In the genomic region with DNA sequence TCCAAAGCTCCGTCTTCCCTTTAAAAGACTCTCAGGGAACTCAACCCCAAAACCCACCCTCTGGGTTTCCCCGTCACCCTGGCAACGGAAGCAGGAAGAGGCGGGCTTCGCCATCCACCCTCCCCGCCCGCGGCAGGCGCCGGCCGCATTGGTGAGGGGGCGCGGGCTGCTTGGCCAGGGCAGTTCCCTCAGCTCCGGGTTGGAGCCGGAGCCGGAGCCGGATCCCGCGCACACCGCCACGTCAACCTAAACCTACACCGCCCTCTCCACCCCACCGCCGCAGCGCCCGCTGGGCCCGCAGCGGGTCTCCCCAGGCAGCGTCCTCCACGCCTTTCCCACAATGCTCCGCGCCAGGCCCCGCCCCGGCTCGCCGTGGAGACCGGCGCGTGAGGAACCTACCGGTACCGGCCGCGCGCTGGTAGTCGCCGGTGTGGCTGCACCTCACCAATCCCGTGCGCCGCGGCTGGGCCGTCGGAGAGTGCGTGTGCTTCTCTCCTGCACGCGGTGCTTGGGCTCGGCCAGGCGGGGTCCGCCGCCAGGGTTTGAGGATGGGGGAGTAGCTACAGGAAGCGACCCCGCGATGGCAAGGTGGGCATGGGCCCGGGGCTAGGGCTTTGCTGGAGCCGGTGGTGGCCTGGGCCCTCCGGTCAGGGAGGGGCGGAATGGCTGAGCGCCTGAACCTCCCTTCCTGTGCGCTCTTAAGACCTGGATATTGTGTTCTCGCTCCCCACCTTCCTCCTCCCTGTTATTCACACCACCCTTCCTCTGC, we compare ENCODE assay signal across 1 cellular context.
TF ChIP-seq lines count a peak whose summit lies in the region.

A gene with protein sequence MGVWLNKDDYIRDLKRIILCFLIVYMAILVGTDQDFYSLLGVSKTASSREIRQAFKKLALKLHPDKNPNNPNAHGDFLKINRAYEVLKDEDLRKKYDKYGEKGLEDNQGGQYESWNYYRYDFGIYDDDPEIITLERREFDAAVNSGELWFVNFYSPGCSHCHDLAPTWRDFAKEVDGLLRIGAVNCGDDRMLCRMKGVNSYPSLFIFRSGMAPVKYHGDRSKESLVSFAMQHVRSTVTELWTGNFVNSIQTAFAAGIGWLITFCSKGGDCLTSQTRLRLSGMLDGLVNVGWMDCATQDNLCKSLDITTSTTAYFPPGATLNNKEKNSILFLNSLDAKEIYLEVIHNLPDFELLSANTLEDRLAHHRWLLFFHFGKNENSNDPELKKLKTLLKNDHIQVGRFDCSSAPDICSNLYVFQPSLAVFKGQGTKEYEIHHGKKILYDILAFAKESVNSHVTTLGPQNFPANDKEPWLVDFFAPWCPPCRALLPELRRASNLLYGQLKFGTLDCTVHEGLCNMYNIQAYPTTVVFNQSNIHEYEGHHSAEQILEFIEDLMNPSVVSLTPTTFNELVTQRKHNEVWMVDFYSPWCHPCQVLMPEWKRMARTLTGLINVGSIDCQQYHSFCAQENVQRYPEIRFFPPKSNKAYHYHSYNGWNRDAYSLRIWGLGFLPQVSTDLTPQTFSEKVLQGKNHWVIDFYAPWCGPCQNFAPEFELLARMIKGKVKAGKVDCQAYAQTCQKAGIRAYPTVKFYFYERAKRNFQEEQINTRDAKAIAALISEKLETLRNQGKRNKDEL (plus strand): TSS at position 362 of the 769 bp plus-strand sequence. CDS start 1,830 bp downstream, outside the sequence.

TF ChIP-seq in HepG2, 621 proteins besides CTCF, POLR2A, EP300 and RAD21 (continued from another document and continues in another):
- TF ChIP-seq JARID2 (CRISPR knock-in tag; IDR thresholded peaks at IDR 0.05; ENCODE audit: insufficient replicate concordance) (peak; percentile 60), ZNF337 (CRISPR knock-in tag; IDR thresholded peaks at IDR 0.05; ENCODE audit: borderline replicate concordance, low read depth) (no peak), ELF3 (CRISPR knock-in tag; IDR thresholded peaks at IDR 0.05) (peak; percentile 75; the same call in 1 of the 2 replicates), POLR2G (IDR thresholded peaks at IDR 0.05; ENCODE audit: low read depth, low read length) (peak; percentile 95), ZNF296 (CRISPR knock-in tag; conservative IDR thresholded peaks at IDR 0.05) (no peak), CEBPG (CRISPR knock-in tag; IDR thresholded peaks at IDR 0.05) (peak; percentile 40; the same call in 1 of the 2 replicates), PAWR (CRISPR knock-in tag; IDR thresholded peaks at IDR 0.05; ENCODE audit: borderline replicate concordance) (no peak), ZSCAN31 (CRISPR knock-in tag; IDR thresholded peaks at IDR 0.05; ENCODE audit: low read depth) (peak; percentile 79), STAG1 (CRISPR knock-in tag; IDR thresholded peaks at IDR 0.05) (no peak; the same call in 1 of the 2 replicates), BCL6 (CRISPR knock-in tag; IDR thresholded peaks at IDR 0.05) (peak; percentile 75), ZNF256 (CRISPR knock-in tag; conservative IDR thresholded peaks at IDR 0.05) (peak; percentile 85), GFI1 (CRISPR knock-in tag; IDR thresholded peaks at IDR 0.05; ENCODE audit: borderline replicate concordance) (peak; percentile 63; the same call in 1 of the 2 replicates), POLR2AphosphoS5 (IDR thresholded peaks at IDR 0.05; ENCODE audit: low read depth, low read length) (peak; percentile 83), JDP2 (CRISPR knock-in tag; IDR thresholded peaks at IDR 0.05; ENCODE audit: borderline replicate concordance) (no peak), POGZ (CRISPR knock-in tag; IDR thresholded peaks at IDR 0.05) (peak; percentile 98), SP1 (IDR thresholded peaks at IDR 0.05) (no peak), SP1 (CRISPR knock-in tag; IDR thresholded peaks at IDR 0.05) (peak; percentile 74), HCFC1 (IDR thresholded peaks at IDR 0.05; ENCODE audit: low read depth, low read length) (no peak; the same call in 1 of the 2 replicates), ZNF431 (CRISPR knock-in tag; IDR thresholded peaks at IDR 0.05; ENCODE audit: borderline replicate concordance, low read depth) (peak; percentile 90; the same call in 1 of the 2 replicates), ZNF260 (CRISPR knock-in tag; IDR thresholded peaks at IDR 0.05; ENCODE audit: borderline replicate concordance, low read depth) (peak; percentile 73; the same call in 1 of the 2 replicates), SP4 (CRISPR knock-in tag; IDR thresholded peaks at IDR 0.05) (peak; percentile 85), PHF8 (CRISPR knock-in tag; IDR thresholded peaks at IDR 0.05) (peak; percentile 100), NPAS2 (CRISPR knock-in tag; IDR thresholded peaks at IDR 0.05; ENCODE audit: borderline replicate concordance) (no peak), IKZF1 (IDR thresholded peaks at IDR 0.05) (no peak), PPARG (CRISPR knock-in tag; conservative IDR thresholded peaks at IDR 0.05) (no peak), ZNF644 (CRISPR knock-in tag; IDR thresholded peaks at IDR 0.05; ENCODE audit: low read depth) (0 out of 2 replicates have a peak, but pooled peaks have one; percentile 19), FOXM1 (CRISPR knock-in tag; IDR thresholded peaks at IDR 0.05) (0 out of 2 replicates have a peak, but pooled peaks have one; percentile 54), ZNF569 (CRISPR knock-in tag; IDR thresholded peaks at IDR 0.05; ENCODE audit: borderline replicate concordance) (no peak), ZNF7 (CRISPR knock-in tag; IDR thresholded peaks at IDR 0.05) (no peak), ZNF766 (CRISPR knock-in tag; IDR thresholded peaks at IDR 0.05; ENCODE audit: borderline replicate concordance) (peak; percentile 66; the same call in 1 of the 2 replicates), ZNF44 (CRISPR knock-in tag; IDR thresholded peaks at IDR 0.05) (peak; percentile 89), YEATS4 (CRISPR knock-in tag; IDR thresholded peaks at IDR 0.05; ENCODE audit: borderline replicate concordance) (peak; percentile 99), TBX3 (IDR thresholded peaks at IDR 0.05; ENCODE audit: borderline replicate concordance) (0 out of 2 replicates have a peak, but pooled peaks have one; percentile 11), MEIS1 (CRISPR knock-in tag; IDR thresholded peaks at IDR 0.05; ENCODE audit: borderline replicate concordance) (peak; percentile 94)
- TF ChIP-seq, protein P1, sequence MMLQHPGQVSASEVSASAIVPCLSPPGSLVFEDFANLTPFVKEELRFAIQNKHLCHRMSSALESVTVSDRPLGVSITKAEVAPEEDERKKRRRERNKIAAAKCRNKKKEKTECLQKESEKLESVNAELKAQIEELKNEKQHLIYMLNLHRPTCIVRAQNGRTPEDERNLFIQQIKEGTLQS (CRISPR knock-in tag; IDR thresholded peaks at IDR 0.05), result peak; percentile 14; the same call in 1 of the 2 replicates
- TF ChIP-seq, protein P2, sequence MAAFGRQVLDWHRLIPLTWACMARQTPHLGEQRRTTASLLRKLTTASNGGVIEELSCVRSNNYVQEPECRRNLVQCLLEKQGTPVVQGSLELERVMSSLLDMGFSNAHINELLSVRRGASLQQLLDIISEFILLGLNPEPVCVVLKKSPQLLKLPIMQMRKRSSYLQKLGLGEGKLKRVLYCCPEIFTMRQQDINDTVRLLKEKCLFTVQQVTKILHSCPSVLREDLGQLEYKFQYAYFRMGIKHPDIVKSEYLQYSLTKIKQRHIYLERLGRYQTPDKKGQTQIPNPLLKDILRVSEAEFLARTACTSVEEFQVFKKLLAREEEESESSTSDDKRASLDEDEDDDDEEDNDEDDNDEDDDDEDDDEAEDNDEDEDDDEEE (CRISPR knock-in tag; IDR thresholded peaks at IDR 0.05), result peak; percentile 83
- TF ChIP-seq, protein P3, sequence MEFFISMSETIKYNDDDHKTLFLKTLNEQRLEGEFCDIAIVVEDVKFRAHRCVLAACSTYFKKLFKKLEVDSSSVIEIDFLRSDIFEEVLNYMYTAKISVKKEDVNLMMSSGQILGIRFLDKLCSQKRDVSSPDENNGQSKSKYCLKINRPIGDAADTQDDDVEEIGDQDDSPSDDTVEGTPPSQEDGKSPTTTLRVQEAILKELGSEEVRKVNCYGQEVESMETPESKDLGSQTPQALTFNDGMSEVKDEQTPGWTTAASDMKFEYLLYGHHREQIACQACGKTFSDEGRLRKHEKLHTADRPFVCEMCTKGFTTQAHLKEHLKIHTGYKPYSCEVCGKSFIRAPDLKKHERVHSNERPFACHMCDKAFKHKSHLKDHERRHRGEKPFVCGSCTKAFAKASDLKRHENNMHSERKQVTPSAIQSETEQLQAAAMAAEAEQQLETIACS (CRISPR knock-in tag; IDR thresholded peaks at IDR 0.05), result no peak; the same call in 1 of the 2 replicates
- TF ChIP-seq, protein P4, sequence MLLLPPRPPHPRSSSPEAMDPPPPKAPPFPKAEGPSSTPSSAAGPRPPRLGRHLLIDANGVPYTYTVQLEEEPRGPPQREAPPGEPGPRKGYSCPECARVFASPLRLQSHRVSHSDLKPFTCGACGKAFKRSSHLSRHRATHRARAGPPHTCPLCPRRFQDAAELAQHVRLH (CRISPR knock-in tag; IDR thresholded peaks at IDR 0.05; ENCODE audit: borderline replicate concordance, low read depth), result peak; percentile 89; the same call in 1 of the 2 replicates
- TF ChIP-seq, protein P5, sequence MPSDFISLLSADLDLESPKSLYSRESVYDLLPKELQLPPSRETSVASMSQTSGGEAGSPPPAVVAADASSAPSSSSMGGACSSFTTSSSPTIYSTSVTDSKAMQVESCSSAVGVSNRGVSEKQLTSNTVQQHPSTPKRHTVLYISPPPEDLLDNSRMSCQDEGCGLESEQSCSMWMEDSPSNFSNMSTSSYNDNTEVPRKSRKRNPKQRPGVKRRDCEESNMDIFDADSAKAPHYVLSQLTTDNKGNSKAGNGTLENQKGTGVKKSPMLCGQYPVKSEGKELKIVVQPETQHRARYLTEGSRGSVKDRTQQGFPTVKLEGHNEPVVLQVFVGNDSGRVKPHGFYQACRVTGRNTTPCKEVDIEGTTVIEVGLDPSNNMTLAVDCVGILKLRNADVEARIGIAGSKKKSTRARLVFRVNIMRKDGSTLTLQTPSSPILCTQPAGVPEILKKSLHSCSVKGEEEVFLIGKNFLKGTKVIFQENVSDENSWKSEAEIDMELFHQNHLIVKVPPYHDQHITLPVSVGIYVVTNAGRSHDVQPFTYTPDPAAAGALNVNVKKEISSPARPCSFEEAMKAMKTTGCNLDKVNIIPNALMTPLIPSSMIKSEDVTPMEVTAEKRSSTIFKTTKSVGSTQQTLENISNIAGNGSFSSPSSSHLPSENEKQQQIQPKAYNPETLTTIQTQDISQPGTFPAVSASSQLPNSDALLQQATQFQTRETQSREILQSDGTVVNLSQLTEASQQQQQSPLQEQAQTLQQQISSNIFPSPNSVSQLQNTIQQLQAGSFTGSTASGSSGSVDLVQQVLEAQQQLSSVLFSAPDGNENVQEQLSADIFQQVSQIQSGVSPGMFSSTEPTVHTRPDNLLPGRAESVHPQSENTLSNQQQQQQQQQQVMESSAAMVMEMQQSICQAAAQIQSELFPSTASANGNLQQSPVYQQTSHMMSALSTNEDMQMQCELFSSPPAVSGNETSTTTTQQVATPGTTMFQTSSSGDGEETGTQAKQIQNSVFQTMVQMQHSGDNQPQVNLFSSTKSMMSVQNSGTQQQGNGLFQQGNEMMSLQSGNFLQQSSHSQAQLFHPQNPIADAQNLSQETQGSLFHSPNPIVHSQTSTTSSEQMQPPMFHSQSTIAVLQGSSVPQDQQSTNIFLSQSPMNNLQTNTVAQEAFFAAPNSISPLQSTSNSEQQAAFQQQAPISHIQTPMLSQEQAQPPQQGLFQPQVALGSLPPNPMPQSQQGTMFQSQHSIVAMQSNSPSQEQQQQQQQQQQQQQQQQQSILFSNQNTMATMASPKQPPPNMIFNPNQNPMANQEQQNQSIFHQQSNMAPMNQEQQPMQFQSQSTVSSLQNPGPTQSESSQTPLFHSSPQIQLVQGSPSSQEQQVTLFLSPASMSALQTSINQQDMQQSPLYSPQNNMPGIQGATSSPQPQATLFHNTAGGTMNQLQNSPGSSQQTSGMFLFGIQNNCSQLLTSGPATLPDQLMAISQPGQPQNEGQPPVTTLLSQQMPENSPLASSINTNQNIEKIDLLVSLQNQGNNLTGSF (CRISPR knock-in tag; IDR thresholded peaks at IDR 0.05), result peak; percentile 85
- TF ChIP-seq, protein P6, sequence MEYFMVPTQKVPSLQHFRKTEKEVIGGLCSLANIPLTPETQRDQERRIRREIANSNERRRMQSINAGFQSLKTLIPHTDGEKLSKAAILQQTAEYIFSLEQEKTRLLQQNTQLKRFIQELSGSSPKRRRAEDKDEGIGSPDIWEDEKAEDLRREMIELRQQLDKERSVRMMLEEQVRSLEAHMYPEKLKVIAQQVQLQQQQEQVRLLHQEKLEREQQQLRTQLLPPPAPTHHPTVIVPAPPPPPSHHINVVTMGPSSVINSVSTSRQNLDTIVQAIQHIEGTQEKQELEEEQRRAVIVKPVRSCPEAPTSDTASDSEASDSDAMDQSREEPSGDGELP (IDR thresholded peaks at IDR 0.05; ENCODE audit: borderline replicate concordance, low read depth), result peak; percentile 35; the same call in 1 of the 2 replicates
- TF ChIP-seq, protein P7, sequence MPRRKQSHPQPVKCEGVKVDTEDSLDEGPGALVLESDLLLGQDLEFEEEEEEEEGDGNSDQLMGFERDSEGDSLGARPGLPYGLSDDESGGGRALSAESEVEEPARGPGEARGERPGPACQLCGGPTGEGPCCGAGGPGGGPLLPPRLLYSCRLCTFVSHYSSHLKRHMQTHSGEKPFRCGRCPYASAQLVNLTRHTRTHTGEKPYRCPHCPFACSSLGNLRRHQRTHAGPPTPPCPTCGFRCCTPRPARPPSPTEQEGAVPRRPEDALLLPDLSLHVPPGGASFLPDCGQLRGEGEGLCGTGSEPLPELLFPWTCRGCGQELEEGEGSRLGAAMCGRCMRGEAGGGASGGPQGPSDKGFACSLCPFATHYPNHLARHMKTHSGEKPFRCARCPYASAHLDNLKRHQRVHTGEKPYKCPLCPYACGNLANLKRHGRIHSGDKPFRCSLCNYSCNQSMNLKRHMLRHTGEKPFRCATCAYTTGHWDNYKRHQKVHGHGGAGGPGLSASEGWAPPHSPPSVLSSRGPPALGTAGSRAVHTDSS (CRISPR knock-in tag; conservative IDR thresholded peaks at IDR 0.05), result no peak; the same call in 1 of the 2 replicates
- TF ChIP-seq, protein P8, sequence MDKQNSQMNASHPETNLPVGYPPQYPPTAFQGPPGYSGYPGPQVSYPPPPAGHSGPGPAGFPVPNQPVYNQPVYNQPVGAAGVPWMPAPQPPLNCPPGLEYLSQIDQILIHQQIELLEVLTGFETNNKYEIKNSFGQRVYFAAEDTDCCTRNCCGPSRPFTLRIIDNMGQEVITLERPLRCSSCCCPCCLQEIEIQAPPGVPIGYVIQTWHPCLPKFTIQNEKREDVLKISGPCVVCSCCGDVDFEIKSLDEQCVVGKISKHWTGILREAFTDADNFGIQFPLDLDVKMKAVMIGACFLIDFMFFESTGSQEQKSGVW (CRISPR knock-in tag; IDR thresholded peaks at IDR 0.05; ENCODE audit: borderline replicate concordance), result no peak
